1 cellular context compared by ENCODE assay signal in genomic region chr6:137265574-137265973, GRCh38.
TF ChIP-seq lines count a peak whose summit lies in the region.

No MANE protein-coding gene starts in this region.

TF ChIP-seq in SK-N-SH, 30 proteins besides CTCF, POLR2A, EP300 and RAD21 (continued from another document):
- no peak for TF ChIP-seq ZBTB33 (IDR thresholded peaks at IDR 0.05; ENCODE audit: borderline replicate concordance, low read depth)
- no peak for TF ChIP-seq USF2 (IDR thresholded peaks at IDR 0.05; ENCODE audit: borderline replicate concordance, low read depth, low read length)
- TF ChIP-seq SMC3 (IDR thresholded peaks at IDR 0.05; ENCODE audit: low read depth, low read length), result no peak
- TF ChIP-seq GATA2 (CRISPR knock-in tag; IDR thresholded peaks at IDR 0.05), result no peak
- no peak for TF ChIP-seq FOXM1 (IDR thresholded peaks at IDR 0.05; ENCODE audit: low read depth)
- TF ChIP-seq NRF1 (IDR thresholded peaks at IDR 0.05; ENCODE audit: low read depth, low read length), result no peak
- TF ChIP-seq TAF1 (IDR thresholded peaks at IDR 0.05; ENCODE audit: borderline replicate concordance, low read depth, low read length), result no peak
- TF ChIP-seq USF1 (IDR thresholded peaks at IDR 0.05; ENCODE audit: borderline replicate concordance, low read depth), result no peak
- TF ChIP-seq TEAD4 (IDR thresholded peaks at IDR 0.05; ENCODE audit: borderline replicate concordance, insufficient read depth), result no peak
- no peak for TF ChIP-seq GABPA (IDR thresholded peaks at IDR 0.05; ENCODE audit: low read depth)
- no peak for TF ChIP-seq MAX (IDR thresholded peaks at IDR 0.05; ENCODE audit: low read depth)
